In the genomic region with DNA sequence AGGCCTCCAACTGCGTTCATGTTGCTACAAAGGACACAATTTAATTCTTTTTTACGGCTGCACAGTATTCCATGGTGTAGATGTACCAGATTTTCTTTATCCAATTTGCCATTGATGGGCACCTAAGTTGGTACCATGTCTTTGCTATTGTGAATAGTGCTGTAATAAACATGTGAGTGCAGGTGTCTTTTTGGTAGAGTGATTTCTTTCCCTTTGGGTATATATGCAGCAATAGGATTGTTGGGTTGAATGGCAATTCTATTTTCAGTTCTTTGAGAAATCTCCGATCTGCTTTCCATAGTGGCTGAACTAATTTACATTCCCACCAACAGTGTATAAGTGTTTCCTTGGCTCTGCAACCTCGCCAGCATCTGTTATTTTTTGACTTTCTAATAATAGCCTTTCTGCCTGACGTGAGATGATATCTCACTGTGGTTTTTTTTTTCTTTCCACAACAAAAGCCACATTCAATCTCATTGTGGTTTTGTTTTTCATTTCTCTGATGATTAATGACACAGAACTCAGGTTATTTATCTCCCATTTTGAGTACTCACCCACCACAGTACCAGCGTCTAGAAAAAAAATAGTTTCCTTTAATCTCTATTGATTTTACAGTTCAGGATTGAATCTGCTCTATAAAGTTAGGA, we compare ENCODE assay signal across 8 cellular contexts. TPM values are rescaled to one million over a fixed set of nuclear protein-coding genes. Genes with fewer than 3 reads are reported as not detected.
A peak's percentile ranks its signal among the peaks of the same experiment; 100 is the strongest.
DNase-seq lines count a peak whose midpoint lies in the region; ATAC-seq and TF ChIP-seq lines count a peak whose summit lies in the region.

No MANE protein-coding gene starts in this region.

- H3K27ac Mint-ChIP-seq in activated naive CD4-positive, alpha-beta T cell treated with anti-CD3 and anti-CD28 coated beads, Interleukin-2, amount 50 U/mL, for 72 hours: peak overlapping the region; percentile 22 to 75
- H3K27ac Mint-ChIP-seq in endodermal cell: no peak overlapping the region

- no peak overlapping the region for H3K9ac ChIP-seq in endodermal cell (ENCODE audit: extremely low read depth, low read length, poor library complexity, severe bottlenecking)

- peak; percentile 82 for ATAC-seq in GM19438 (IDR thresholded peaks at IDR 0.05; ENCODE audit: low read depth, unreplicated experiment)
- peak; percentile 89 for ATAC-seq in HG03108 (IDR thresholded peaks at IDR 0.05; ENCODE audit: unreplicated experiment)
- peak; percentile 77 to 92 for ATAC-seq in activated naive CD4-positive, alpha-beta T cell treated with anti-CD3 and anti-CD28 coated beads, Interleukin-2, amount 50 U/mL, for 72 hours

- no peak overlapping the region for H3K27ac ChIP-seq in endodermal cell (ENCODE audit: low read depth, low read length)

- TF ChIP-seq CTCF in endodermal cell (conservative IDR thresholded peaks at IDR 0.05): no peak

- no peak overlapping the region for H3K4me3 ChIP-seq in endodermal cell (ENCODE audit: low read length)

- H3K27me3 Mint-ChIP-seq in endodermal cell (ENCODE audit: insufficient read depth): no peaks in the 10 kb centered on the region

- H3K4me1 Mint-ChIP-seq in endodermal cell: peaks cover 7% of the 10 kb centered on the region

- peaks cover 3 to 15% of the 10 kb centered on the region in 2 donors for H3K9me3 Mint-ChIP-seq in activated naive CD4-positive, alpha-beta T cell treated with anti-CD3 and anti-CD28 coated beads, Interleukin-2, amount 50 U/mL, for 72 hours
- no peaks in the 10 kb centered on the region for H3K9me3 Mint-ChIP-seq in endodermal cell

- peak; percentile 21 for DNase-seq in EH (ENCODE audit: low read depth)
- DNase-seq in activated naive CD4-positive, alpha-beta T cell treated with anti-CD3 and anti-CD28 coated beads, Interleukin-2, amount 50 U/mL, for 72 hours (ENCODE audit: low spot score in 2 of 2): no peak
- DNase-seq in endodermal cell: no peak
- DNase-seq in NCI-H146 (lab: John Stamatoyannopoulos, UW): no peak
- DNase-seq in COR-L47 (lab: John Stamatoyannopoulos, UW): no peak
- no peak for DNase-seq in HPDE6-E6E7 (ENCODE audit: extremely low spot score)

- peaks cover 7 to 21% of the 10 kb centered on the region in 2 donors for H3K36me3 Mint-ChIP-seq in activated naive CD4-positive, alpha-beta T cell treated with anti-CD3 and anti-CD28 coated beads, Interleukin-2, amount 50 U/mL, for 72 hours
- H3K36me3 Mint-ChIP-seq in endodermal cell (ENCODE audit: low read depth): no peaks in the 10 kb centered on the region

- H3K4me3 Mint-ChIP-seq in endodermal cell: no peak overlapping the region

- no peaks in the 10 kb centered on the region for H3K36me3 ChIP-seq in endodermal cell (ENCODE audit: control insufficient read depth, insufficient read depth, low read length)

- no peaks in the 10 kb centered on the region for H3K27me3 ChIP-seq in endodermal cell (ENCODE audit: control insufficient read depth, insufficient read depth, low read length, poor library complexity, severe bottlenecking)

- WGBS in endodermal cell (ENCODE audit: insufficient coverage in 1 of 2, insufficient read length in 1 of 2), 2 experiments: 96% methylated on average over 3 to 6 of the region's 6 CpGs

- peaks cover 3% of the 10 kb centered on the region for H3K4me1 ChIP-seq in endodermal cell (ENCODE audit: control insufficient read depth, insufficient read depth, low read length)

- H3K9me3 ChIP-seq in endodermal cell (ENCODE audit: control insufficient read depth, low read length): peaks cover 7% of the 10 kb centered on the region

RNA-seq across cellular contexts. Expression of gene ARRDC3, which starts 21.9 kb away (rescaled TPM):
- total RNA-seq in activated naive CD4-positive, alpha-beta T cell treated with anti-CD3 and anti-CD28 coated beads, Interleukin-2, amount 50 U/mL, for 72 hours: 10 to 100 TPM; 10.4 to 49.4 TPM
- total RNA-seq in endodermal cell: 10 to 100 TPM; 30.5 to 60.7 TPM
- 55.6 TPM for polyA plus RNA-seq in endodermal cell (2013, experiment 1 of 2)
- polyA plus RNA-seq in endodermal cell (2013, experiment 2 of 2): 57.6 TPM
